ENCODE assay signal across 23 cellular contexts in the genomic region with DNA sequence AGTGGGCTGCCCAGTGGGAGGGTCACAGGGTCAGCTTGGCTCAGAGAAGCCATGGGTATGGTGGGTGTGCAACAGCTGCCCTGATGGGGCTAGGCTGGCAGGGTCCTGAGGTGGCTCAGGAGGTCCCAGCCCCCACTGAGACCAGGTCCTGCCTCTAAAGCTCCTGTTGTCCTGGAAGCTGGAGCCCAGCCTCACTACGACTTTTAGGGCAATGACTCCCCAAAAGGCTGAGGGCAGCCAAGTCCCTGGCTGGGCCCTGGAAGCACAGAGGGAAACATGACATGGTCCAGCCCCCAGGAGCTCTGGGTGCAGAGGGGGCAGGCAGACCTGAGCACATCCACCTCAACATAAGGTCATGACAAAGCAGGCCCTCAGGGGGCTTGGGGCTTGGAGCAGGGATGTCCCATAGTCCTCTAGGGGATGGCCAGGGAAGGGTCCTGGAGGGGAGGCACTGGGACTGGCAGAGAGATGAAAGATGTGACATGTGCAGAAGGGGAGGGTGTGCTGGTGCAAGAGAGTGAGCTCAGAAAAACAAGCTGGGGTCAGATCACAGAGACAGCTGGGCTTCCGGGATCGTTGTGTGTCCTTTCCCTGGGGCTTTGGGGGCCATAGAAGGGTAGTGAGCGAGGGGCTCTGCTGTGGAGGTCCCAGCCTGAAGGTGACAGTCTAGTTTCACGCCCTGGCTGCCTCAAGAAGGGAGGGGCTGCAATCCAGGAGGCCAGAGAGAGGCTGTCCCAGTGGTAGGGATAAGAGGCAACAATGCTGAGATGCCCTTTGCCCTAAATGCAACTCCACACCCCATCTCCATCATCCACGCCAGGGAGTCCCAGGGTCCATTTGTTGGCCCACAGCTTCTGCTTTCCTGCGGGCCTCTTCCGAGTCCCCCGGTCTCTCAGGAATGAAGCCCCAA. TPM values are rescaled to one million over a fixed set of nuclear protein-coding genes. Genes with fewer than 3 reads are reported as not detected.
"Had no signal": no experiment of that assay in that cellular context is flagged by ENCODE, and none has a peak within 500 bp of the region (broad histone marks: within the 10 kb centered on the region; RNA-seq: fewer than 3 reads in every experiment).

No MANE protein-coding gene starts in this region.

- H3K4me1 ChIP-seq: foreskin keratinocyte had no signal

- H3K27ac Mint-ChIP-seq: activated CD4-positive, alpha-beta memory T cell treated with anti-CD3 and anti-CD28 coated beads, Interleukin-2, amount 10 ng/mL, durations not matched to agents 7 days and 5 days; activated CD4-positive, alpha-beta T cell treated with anti-CD3 and anti-CD28 coated beads, Interleukin-2, amount 10 ng/mL, durations not matched to agents 24 days and 14 days; activated naive CD8-positive, alpha-beta T cell treated with anti-CD3 and anti-CD28 coated beads, Interleukin-2, amount 50 U/mL, for 24 hours; activated T-helper 1 cell treated with anti-CD3 and anti-CD28 coated beads, Interleukin-12 subunit alpha, Interleukin-12 subunit beta, Interleukin-2, Interleukin-4 antibody, amounts not matched to agents 30 ng/mL and 10 ng/mL and 1 ng/mL, durations not matched to agents 14 hours and 24 hours and 36 hours; dendritic cell treated with granulocyte-macrophage colony-stimulating factor and Interleukin-4, amounts not matched to agents 40 ng/mL and 50 ng/mL, for 4 days; memory B cell; nephron; stimulated activated naive CD8-positive, alpha-beta T cell treated with anti-CD3 and anti-CD28 coated beads, Interleukin-15, Interleukin-2, amounts not matched to agents 100 ng/mL and 50 ng/mL, for 24 hours; T-cell; T-helper 2 cell treated with Interferon-gamma antibody and Interleukin-4, amounts not matched to agents 5 μg/mL and 100 μg/mL, for 36 hours had no signal

- H3K4me3 ChIP-seq: thyroid gland had no signal

- H3K4me3 Mint-ChIP-seq: activated CD4-positive, alpha-beta memory T cell treated with anti-CD3 and anti-CD28 coated beads, Interleukin-2, amount 10 ng/mL, durations not matched to agents 7 days and 5 days; activated CD4-positive, alpha-beta T cell treated with anti-CD3 and anti-CD28 coated beads, Interleukin-2, amount 10 ng/mL, durations not matched to agents 24 days and 14 days; activated naive CD8-positive, alpha-beta T cell treated with anti-CD3 and anti-CD28 coated beads, Interleukin-2, amount 50 U/mL, for 24 hours; activated T-helper 1 cell treated with anti-CD3 and anti-CD28 coated beads, Interleukin-12 subunit alpha, Interleukin-12 subunit beta, Interleukin-2, Interleukin-4 antibody, amounts not matched to agents 30 ng/mL and 10 ng/mL and 1 ng/mL, durations not matched to agents 14 hours and 24 hours and 36 hours; dendritic cell treated with granulocyte-macrophage colony-stimulating factor and Interleukin-4, amounts not matched to agents 40 ng/mL and 50 ng/mL, for 4 days; memory B cell; nephron; stimulated activated naive CD8-positive, alpha-beta T cell treated with anti-CD3 and anti-CD28 coated beads, Interleukin-15, Interleukin-2, amounts not matched to agents 100 ng/mL and 50 ng/mL, for 24 hours; T-cell; T-helper 2 cell treated with Interferon-gamma antibody and Interleukin-4, amounts not matched to agents 5 μg/mL and 100 μg/mL, for 36 hours had no signal

- H3K27ac ChIP-seq: foreskin keratinocyte, thyroid gland, VCaP had no signal

- H3K36me3 ChIP-seq: thyroid gland had no signal

- H3K4me1 Mint-ChIP-seq: activated CD4-positive, alpha-beta memory T cell treated with anti-CD3 and anti-CD28 coated beads, Interleukin-2, amount 10 ng/mL, durations not matched to agents 7 days and 5 days; activated CD4-positive, alpha-beta T cell treated with anti-CD3 and anti-CD28 coated beads, Interleukin-2, amount 10 ng/mL, durations not matched to agents 24 days and 14 days; activated naive CD8-positive, alpha-beta T cell treated with anti-CD3 and anti-CD28 coated beads, Interleukin-2, amount 50 U/mL, for 24 hours; memory B cell; nephron; T-cell had no signal

- H3K27me3 ChIP-seq: thyroid gland had no signal

- H3K9me3 Mint-ChIP-seq: activated CD4-positive, alpha-beta memory T cell treated with anti-CD3 and anti-CD28 coated beads, Interleukin-2, amount 10 ng/mL, durations not matched to agents 7 days and 5 days; activated CD4-positive, alpha-beta T cell treated with anti-CD3 and anti-CD28 coated beads, Interleukin-2, amount 10 ng/mL, durations not matched to agents 24 days and 14 days; activated naive CD8-positive, alpha-beta T cell treated with anti-CD3 and anti-CD28 coated beads, Interleukin-2, amount 50 U/mL, for 24 hours; activated T-helper 1 cell treated with anti-CD3 and anti-CD28 coated beads, Interleukin-12 subunit alpha, Interleukin-12 subunit beta, Interleukin-2, Interleukin-4 antibody, amounts not matched to agents 30 ng/mL and 10 ng/mL and 1 ng/mL, durations not matched to agents 14 hours and 24 hours and 36 hours; dendritic cell treated with granulocyte-macrophage colony-stimulating factor and Interleukin-4, amounts not matched to agents 40 ng/mL and 50 ng/mL, for 4 days; memory B cell; nephron; stimulated activated naive CD8-positive, alpha-beta T cell treated with anti-CD3 and anti-CD28 coated beads, Interleukin-15, Interleukin-2, amounts not matched to agents 100 ng/mL and 50 ng/mL, for 24 hours; T-cell; T-helper 2 cell treated with Interferon-gamma antibody and Interleukin-4, amounts not matched to agents 5 μg/mL and 100 μg/mL, for 36 hours had no signal

- H3K9me3 ChIP-seq: thyroid gland had no signal

- ATAC-seq: activated CD4-positive, CD25-positive, alpha-beta regulatory T cell treated with anti-CD3 and anti-CD28 coated beads, Interleukin-2, amount 50 U/mL, for 24 hours; activated naive CD8-positive, alpha-beta T cell treated with anti-CD3 and anti-CD28 coated beads, Interleukin-2, amount 50 U/mL, for 24 hours; foreskin keratinocyte; T-cell had no signal

- H3K36me3 Mint-ChIP-seq: memory B cell, T-cell had no signal

- DNase-seq: activated CD4-positive, alpha-beta memory T cell treated with anti-CD3 and anti-CD28 coated beads, Interleukin-2, amount 10 ng/mL, durations not matched to agents 7 days and 5 days; activated CD4-positive, alpha-beta T cell treated with anti-CD3 and anti-CD28 coated beads, Interleukin-2, amount 10 ng/mL, durations not matched to agents 24 days and 14 days; activated gamma-delta T cell; activated naive CD4-positive, alpha-beta T cell treated with anti-CD3 and anti-CD28 coated beads, Interleukin-2, amount 50 U/mL, for 16 hours; activated naive CD8-positive, alpha-beta T cell treated with anti-CD3 and anti-CD28 coated beads, Interleukin-2, amount 50 U/mL, for 24 hours; effector CD8-positive, alpha-beta T cell; foreskin keratinocyte; occipital lobe; stimulated activated CD4-positive, alpha-beta T cell treated with anti-CD3 and anti-CD28 coated beads, Interleukin-12 subunit alpha, Interleukin-12 subunit beta, amount 100 ng/mL, for 4 hours; stimulated activated CD4-positive, alpha-beta T cell treated with anti-CD3 and anti-CD28 coated beads, Interleukin-4, amount 100 ng/mL, for 4 hours; T-cell; thyroid gland had no signal

- H3K27me3 Mint-ChIP-seq: activated CD4-positive, alpha-beta memory T cell treated with anti-CD3 and anti-CD28 coated beads, Interleukin-2, amount 10 ng/mL, durations not matched to agents 7 days and 5 days; activated CD4-positive, alpha-beta T cell treated with anti-CD3 and anti-CD28 coated beads, Interleukin-2, amount 10 ng/mL, durations not matched to agents 24 days and 14 days; activated naive CD8-positive, alpha-beta T cell treated with anti-CD3 and anti-CD28 coated beads, Interleukin-2, amount 50 U/mL, for 24 hours; stimulated activated naive CD8-positive, alpha-beta T cell treated with anti-CD3 and anti-CD28 coated beads, Interleukin-15, Interleukin-2, amounts not matched to agents 100 ng/mL and 50 ng/mL, for 24 hours; T-cell had no signal

RNA-seq across cellular contexts. Expression of a gene that starts 0.6 kb away (rescaled TPM):
- total RNA-seq: activated CD4-positive, alpha-beta memory T cell treated with anti-CD3 and anti-CD28 coated beads, Interleukin-2, amount 10 ng/mL, durations not matched to agents 7 days and 5 days; activated CD4-positive, alpha-beta T cell treated with anti-CD3 and anti-CD28 coated beads, Interleukin-2, amount 10 ng/mL, durations not matched to agents 24 days and 14 days; activated T-helper 1 cell treated with anti-CD3 and anti-CD28 coated beads, Interleukin-12 subunit alpha, Interleukin-12 subunit beta, Interleukin-2, Interleukin-4 antibody, amounts not matched to agents 30 ng/mL and 10 ng/mL and 1 ng/mL, durations not matched to agents 14 hours and 24 hours and 36 hours; foreskin keratinocyte; glomerular endothelial cell; renal cortical epithelial cell had no signal

RNA-seq across cellular contexts. Expression of a gene that starts 16.6 kb away (rescaled TPM):
- total RNA-seq: activated CD4-positive, alpha-beta memory T cell treated with anti-CD3 and anti-CD28 coated beads, Interleukin-2, amount 10 ng/mL, durations not matched to agents 7 days and 5 days; activated CD4-positive, alpha-beta T cell treated with anti-CD3 and anti-CD28 coated beads, Interleukin-2, amount 10 ng/mL, durations not matched to agents 24 days and 14 days; activated T-helper 1 cell treated with anti-CD3 and anti-CD28 coated beads, Interleukin-12 subunit alpha, Interleukin-12 subunit beta, Interleukin-2, Interleukin-4 antibody, amounts not matched to agents 30 ng/mL and 10 ng/mL and 1 ng/mL, durations not matched to agents 14 hours and 24 hours and 36 hours; foreskin keratinocyte; glomerular endothelial cell; renal cortical epithelial cell; thyroid gland; urinary bladder had no signal

RNA-seq across cellular contexts. Expression of a gene that starts 40.9 kb away (rescaled TPM):
- total RNA-seq: occipital lobe, renal cortical epithelial cell had no signal
